In genomic region chr3:42752961-42753360, GRCh38 we compare ENCODE assay signal across 29 cellular contexts. TPM values are rescaled to one million over a fixed set of nuclear protein-coding genes. Genes with fewer than 3 reads are reported as not detected.
"Had no signal": no experiment of that assay in that cellular context is flagged by ENCODE, and none has a peak within 500 bp of the region (broad histone marks: within the 10 kb centered on the region; RNA-seq: fewer than 3 reads in every experiment).

No MANE protein-coding gene starts in this region.

- H3K4me3 Mint-ChIP-seq: activated B cell treated with CpG ODN at 0.5 μM for 24 hours; activated CD4-positive, alpha-beta T cell treated with anti-CD3 and anti-CD28 coated beads, Interleukin-2, amount 10 ng/mL, durations not matched to agents 7 days and 5 days; activated CD8-positive, alpha-beta T cell treated with anti-CD3 and anti-CD28 coated beads for 36 hours; activated naive CD4-positive, alpha-beta T cell treated with anti-CD3 and anti-CD28 coated beads for 36 hours; activated naive CD8-positive, alpha-beta T cell; activated T-cell treated with anti-CD3 and anti-CD28 coated beads, Interleukin-2, amount 50 U/mL, for 24 hours; activated T-helper 1 cell treated with anti-CD3 and anti-CD28 coated beads, Interleukin-12 subunit alpha, Interleukin-12 subunit beta, Interleukin-2, Interleukin-4 antibody, amounts not matched to agents 30 ng/mL and 10 ng/mL and 1 ng/mL, durations not matched to agents 14 hours and 24 hours and 36 hours; brain; central memory CD8-positive, alpha-beta T cell; T-helper 1 cell treated with Interleukin-12 subunit alpha and Interleukin-12 subunit beta and Interleukin-4 antibody, amounts not matched to agents 30 μg/mL and 1 μg/mL, for 36 hours had no signal

- DNase-seq: activated B cell treated with CpG ODN at 0.5 μM for 24 hours; activated CD4-positive, alpha-beta T cell treated with anti-CD3 and anti-CD28 coated beads, Interleukin-2, amount 10 ng/mL, durations not matched to agents 7 days and 5 days; activated CD8-positive, alpha-beta T cell treated with anti-CD3 and anti-CD28 coated beads for 36 hours; activated gamma-delta T cell; activated naive CD4-positive, alpha-beta T cell treated with anti-CD3 and anti-CD28 coated beads for 36 hours; activated T-cell treated with anti-CD3 and anti-CD28 coated beads, Interleukin-2, amount 50 U/mL, for 24 hours; amygdala; IMR-90; Kasumi-1; KBM-7; NCI-H1048; NCI-H146; NCI-H187 treated with DMSO at 0.1 percent for 48 hours; NCI-H2081 treated with DMSO at 0.1 percent for 48 hours; NCI-H2227 treated with DMSO at 0.1 percent for 48 hours; NCI-H446 treated with DMSO at 0.1 percent for 48 hours; NCI-H526 treated with DMSO at 0.1 percent for 48 hours; PC-3; SHP77; T1000 had no signal

- H3K9me3 Mint-ChIP-seq: activated B cell treated with CpG ODN at 0.5 μM for 24 hours; activated CD4-positive, alpha-beta T cell treated with anti-CD3 and anti-CD28 coated beads, Interleukin-2, amount 10 ng/mL, durations not matched to agents 7 days and 5 days; activated CD8-positive, alpha-beta T cell treated with anti-CD3 and anti-CD28 coated beads for 36 hours; activated naive CD4-positive, alpha-beta T cell treated with anti-CD3 and anti-CD28 coated beads for 36 hours; activated T-cell treated with anti-CD3 and anti-CD28 coated beads, Interleukin-2, amount 50 U/mL, for 24 hours; activated T-helper 1 cell treated with anti-CD3 and anti-CD28 coated beads, Interleukin-12 subunit alpha, Interleukin-12 subunit beta, Interleukin-2, Interleukin-4 antibody, amounts not matched to agents 30 ng/mL and 10 ng/mL and 1 ng/mL, durations not matched to agents 14 hours and 24 hours and 36 hours; brain; central memory CD8-positive, alpha-beta T cell; T-helper 1 cell treated with Interleukin-12 subunit alpha and Interleukin-12 subunit beta and Interleukin-4 antibody, amounts not matched to agents 30 μg/mL and 1 μg/mL, for 36 hours had no signal

- H3K4me1 Mint-ChIP-seq: activated B cell treated with CpG ODN at 0.5 μM for 24 hours had no signal

- H3K27ac Mint-ChIP-seq: activated B cell treated with CpG ODN at 0.5 μM for 24 hours; activated CD4-positive, alpha-beta T cell treated with anti-CD3 and anti-CD28 coated beads, Interleukin-2, amount 10 ng/mL, durations not matched to agents 7 days and 5 days; activated CD8-positive, alpha-beta T cell treated with anti-CD3 and anti-CD28 coated beads for 36 hours; activated naive CD4-positive, alpha-beta T cell treated with anti-CD3 and anti-CD28 coated beads for 36 hours; activated naive CD8-positive, alpha-beta T cell; activated T-cell treated with anti-CD3 and anti-CD28 coated beads, Interleukin-2, amount 50 U/mL, for 24 hours; activated T-helper 1 cell treated with anti-CD3 and anti-CD28 coated beads, Interleukin-12 subunit alpha, Interleukin-12 subunit beta, Interleukin-2, Interleukin-4 antibody, amounts not matched to agents 30 ng/mL and 10 ng/mL and 1 ng/mL, durations not matched to agents 14 hours and 24 hours and 36 hours; brain; T-helper 1 cell treated with Interleukin-12 subunit alpha and Interleukin-12 subunit beta and Interleukin-4 antibody, amounts not matched to agents 30 μg/mL and 1 μg/mL, for 36 hours had no signal

- H3K27me3 Mint-ChIP-seq: activated CD4-positive, alpha-beta T cell treated with anti-CD3 and anti-CD28 coated beads, Interleukin-2, amount 10 ng/mL, durations not matched to agents 7 days and 5 days; activated CD8-positive, alpha-beta T cell treated with anti-CD3 and anti-CD28 coated beads for 36 hours; activated naive CD8-positive, alpha-beta T cell; activated T-cell treated with anti-CD3 and anti-CD28 coated beads, Interleukin-2, amount 50 U/mL, for 24 hours; central memory CD8-positive, alpha-beta T cell had no signal

- H3K36me3 Mint-ChIP-seq: brain had no signal

- FAIRE-seq: astrocyte, RCC 7860, TTC549 had no signal

RNA-seq across cellular contexts. Expression of gene CCDC13, which starts 20.1 kb away (rescaled TPM):
- total RNA-seq: activated T-helper 1 cell treated with anti-CD3 and anti-CD28 coated beads, Interleukin-12 subunit alpha, Interleukin-12 subunit beta, Interleukin-2, Interleukin-4 antibody, amounts not matched to agents 30 ng/mL and 10 ng/mL and 1 ng/mL, durations not matched to agents 14 hours and 24 hours and 36 hours had no signal

RNA-seq across cellular contexts. Expression of gene HHATL, which starts 50.4 kb away (rescaled TPM):
- total RNA-seq: activated B cell treated with CpG ODN at 0.5 μM for 24 hours; activated CD4-positive, alpha-beta T cell treated with anti-CD3 and anti-CD28 coated beads, Interleukin-2, amount 10 ng/mL, durations not matched to agents 7 days and 5 days; activated CD8-positive, alpha-beta T cell treated with anti-CD3 and anti-CD28 coated beads for 36 hours; activated naive CD4-positive, alpha-beta T cell treated with anti-CD3 and anti-CD28 coated beads for 36 hours; activated T-helper 1 cell treated with anti-CD3 and anti-CD28 coated beads, Interleukin-12 subunit alpha, Interleukin-12 subunit beta, Interleukin-2, Interleukin-4 antibody, amounts not matched to agents 30 ng/mL and 10 ng/mL and 1 ng/mL, durations not matched to agents 14 hours and 24 hours and 36 hours; astrocyte; IMR-90; PC-3; SK-MEL-5 had no signal
- polyA plus RNA-seq: IMR-90 had no signal

RNA-seq across cellular contexts. Expression of gene ACKR2, which starts 56.3 kb away (rescaled TPM):
- total RNA-seq: IMR-90, SK-MEL-5 had no signal
